Comparison of ENCODE assay signal across 8 cellular contexts in the genomic region with DNA sequence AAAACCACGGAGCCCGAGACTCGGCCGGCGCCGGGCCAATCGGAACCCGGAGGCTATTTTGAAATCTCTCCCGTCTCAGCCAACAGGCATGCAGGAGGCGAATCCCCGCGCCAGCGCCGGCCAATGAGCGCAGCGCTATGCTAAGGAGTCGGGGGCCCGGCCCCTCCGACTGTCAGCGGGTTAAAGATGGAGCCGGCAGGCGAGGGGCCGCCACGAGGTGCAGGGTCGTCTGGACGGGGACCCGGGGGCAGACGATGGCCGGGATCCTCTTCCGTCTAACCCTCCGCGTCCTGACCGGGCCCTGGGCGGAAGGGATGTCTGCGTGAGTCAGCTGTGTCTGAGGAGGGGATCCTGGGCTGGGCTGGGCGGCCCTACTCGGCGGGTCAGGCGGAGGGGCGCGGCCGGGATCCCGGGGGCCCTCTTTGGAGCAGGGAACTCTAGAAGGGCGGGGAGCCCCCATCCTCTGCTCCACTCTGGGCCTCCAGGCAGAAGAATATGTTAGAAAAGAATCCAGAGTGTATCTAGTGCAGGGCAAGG. TPM values are rescaled to one million over a fixed set of nuclear protein-coding genes. Genes with fewer than 3 reads are reported as not detected.
DNase-seq lines count a peak whose midpoint lies in the region; ATAC-seq and TF ChIP-seq lines count a peak whose summit lies in the region.

No MANE protein-coding gene starts in this region.

- H3K27ac ChIP-seq in left ventricle myocardium inferior (replicated peaks) (peak overlapping the region; percentile 18), upper lobe of right lung (peak overlapping the region; percentile 3)

- DNase-seq in GM12864 (ENCODE audit: low read depth), result no peak
- peak; percentile 82 for DNase-seq in HFFc6
- DNase-seq in NCI-H1092 (lab: John Stamatoyannopoulos, UW), result peak; percentile 93
- peak; percentile 70 for DNase-seq in SW480 (ENCODE audit: low spot score)
- DNase-seq in activated naive CD8-positive, alpha-beta T cell treated with anti-CD3 and anti-CD28 coated beads, Interleukin-2, amount 50 U/mL, for 24 hours, result peak; percentile 90
- DNase-seq in left ventricle myocardium inferior, result peak; percentile 90
- DNase-seq in progenitor cell of endocrine pancreas (ENCODE audit: low spot score, unreplicated experiment), result peak; percentile 80
- DNase-seq in upper lobe of right lung, result peak; percentile 94

- H3K36me3 Mint-ChIP-seq in HFFc6 (ENCODE audit: low read depth), result no peaks in the 10 kb centered on the region
- H3K36me3 Mint-ChIP-seq in activated naive CD8-positive, alpha-beta T cell treated with anti-CD3 and anti-CD28 coated beads, Interleukin-2, amount 50 U/mL, for 24 hours (ENCODE audit: low read depth), result peaks cover 28% of the 10 kb centered on the region
- H3K36me3 Mint-ChIP-seq in progenitor cell of endocrine pancreas (ENCODE audit: insufficient read depth), result peaks cover 3% of the 10 kb centered on the region

- H3K27me3 ChIP-seq in left ventricle myocardium inferior (ENCODE audit: low read depth) (no peaks in the 10 kb centered on the region), upper lobe of right lung (no peaks in the 10 kb centered on the region)

- ATAC-seq in activated naive CD8-positive, alpha-beta T cell treated with anti-CD3 and anti-CD28 coated beads, Interleukin-2, amount 50 U/mL, for 24 hours, result peak; percentile 98
- ATAC-seq in upper lobe of right lung, result peak; percentile 95

- intact Hi-C loops in left ventricle myocardium inferior (cut with micrococcal nuclease), result no loop called here
- intact Hi-C loops in upper lobe of right lung (cut with DNase I), result no loop called here

- peak overlapping the region; percentile 97 for H3K4me3 Mint-ChIP-seq in HFFc6
- peak overlapping the region; percentile 88 for H3K4me3 Mint-ChIP-seq in activated naive CD8-positive, alpha-beta T cell treated with anti-CD3 and anti-CD28 coated beads, Interleukin-2, amount 50 U/mL, for 24 hours
- H3K4me3 Mint-ChIP-seq in progenitor cell of endocrine pancreas (ENCODE audit: low read depth), result peak overlapping the region; percentile 84

- H3K9me3 Mint-ChIP-seq in HFFc6 (no peaks in the 10 kb centered on the region), progenitor cell of endocrine pancreas (ENCODE audit: low read depth) (no peaks in the 10 kb centered on the region)
- H3K9me3 Mint-ChIP-seq in activated naive CD8-positive, alpha-beta T cell treated with anti-CD3 and anti-CD28 coated beads, Interleukin-2, amount 50 U/mL, for 24 hours, result no peaks in the 10 kb centered on the region

- peaks cover 26% of the 10 kb centered on the region for H3K4me1 ChIP-seq in left ventricle myocardium inferior
- peaks cover 20% of the 10 kb centered on the region for H3K4me1 ChIP-seq in upper lobe of right lung

- H3K27ac Mint-ChIP-seq in HFFc6, result peak overlapping the region; percentile 78
- peak overlapping the region; percentile 78 for H3K27ac Mint-ChIP-seq in activated naive CD8-positive, alpha-beta T cell treated with anti-CD3 and anti-CD28 coated beads, Interleukin-2, amount 50 U/mL, for 24 hours
- H3K27ac Mint-ChIP-seq in progenitor cell of endocrine pancreas, result peak overlapping the region; percentile 88

- H3K27me3 Mint-ChIP-seq in HFFc6 (ENCODE audit: insufficient read depth) (peaks cover 2% of the 10 kb centered on the region), progenitor cell of endocrine pancreas (no peaks in the 10 kb centered on the region)
- no peaks in the 10 kb centered on the region for H3K27me3 Mint-ChIP-seq in activated naive CD8-positive, alpha-beta T cell treated with anti-CD3 and anti-CD28 coated beads, Interleukin-2, amount 50 U/mL, for 24 hours

- H3K4me1 Mint-ChIP-seq in HFFc6 (ENCODE audit: low read depth) (peaks cover 23% of the 10 kb centered on the region), progenitor cell of endocrine pancreas (ENCODE audit: low read depth) (peaks cover 20% of the 10 kb centered on the region)
- H3K4me1 Mint-ChIP-seq in activated naive CD8-positive, alpha-beta T cell treated with anti-CD3 and anti-CD28 coated beads, Interleukin-2, amount 50 U/mL, for 24 hours, result peaks cover 29% of the 10 kb centered on the region

- H3K9me3 ChIP-seq in left ventricle myocardium inferior (replicated peaks) (no peaks in the 10 kb centered on the region), upper lobe of right lung (no peaks in the 10 kb centered on the region)

- H3K36me3 ChIP-seq in left ventricle myocardium inferior, result peaks cover 11% of the 10 kb centered on the region
- peaks cover 6% of the 10 kb centered on the region for H3K36me3 ChIP-seq in upper lobe of right lung

- TF ChIP-seq CTCF in GM12864 (IDR thresholded peaks at IDR 0.05; ENCODE audit: low read depth, low read length, missing control alignments) (no peak), HFFc6 (IDR thresholded peaks at IDR 0.05) (no peak), left ventricle myocardium inferior (IDR thresholded peaks at IDR 0.05; ENCODE audit: borderline replicate concordance) (no peak), progenitor cell of endocrine pancreas (IDR thresholded peaks at IDR 0.05; ENCODE audit: unreplicated experiment) (no peak), upper lobe of right lung (IDR thresholded peaks at IDR 0.05) (no peak)

- H3K4me3 ChIP-seq in GM12864 (ENCODE audit: low read depth, low read length) (peak overlapping the region; percentile 74), left ventricle myocardium inferior (peak overlapping the region; percentile 83), upper lobe of right lung (peak overlapping the region; percentile 66)

RNA-seq across cellular contexts. Expression of a gene that starts 10.0 kb away (rescaled TPM):
- 10 to 100 TPM; 49.1 to 63.5 (median 55.6) TPM for total RNA-seq in HFFc6 (2021; fragmentation: NEBNext Ultra II Directional; extraction: Animal tissue kit (Norgen Biotek cat#: 25700))
- 18.3 TPM for total RNA-seq in left ventricle myocardium inferior
- 27.0 and 28.2 TPM in 2 replicates for total RNA-seq in progenitor cell of endocrine pancreas
- total RNA-seq in upper lobe of right lung, result 41.3 TPM

RNA-seq across cellular contexts. Expression of a gene that starts 13.7 kb away (rescaled TPM):
- total RNA-seq in HFFc6 (2021; fragmentation: NEBNext Ultra II Directional; extraction: Animal tissue kit (Norgen Biotek cat#: 25700)), result 10 to 100 TPM; 34.9 to 42.2 (median 39.4) TPM
- total RNA-seq in left ventricle myocardium inferior, result 27.1 TPM
- total RNA-seq in progenitor cell of endocrine pancreas, result 46.7 and 49.2 TPM in 2 replicates
- total RNA-seq in upper lobe of right lung, result 40.3 TPM

RNA-seq across cellular contexts. Expression of a gene that starts 19.5 kb away (rescaled TPM):
- under 1 TPM; 0.16 to 0.33 (median 0.23) TPM for total RNA-seq in HFFc6 (2021; fragmentation: NEBNext Ultra II Directional; extraction: Animal tissue kit (Norgen Biotek cat#: 25700))
- total RNA-seq in left ventricle myocardium inferior (0.11 TPM), progenitor cell of endocrine pancreas (1.3 and 1.4 TPM in 2 replicates), upper lobe of right lung (0.69 TPM)

RNA-seq across cellular contexts. Expression of a gene that starts 22.3 kb away (rescaled TPM):
- total RNA-seq in HFFc6 (2021; fragmentation: NEBNext Ultra II Directional; extraction: Animal tissue kit (Norgen Biotek cat#: 25700)), result 10 to 100 TPM; 18.6 to 29.5 (median 20.0) TPM
- 4.5 TPM for total RNA-seq in left ventricle myocardium inferior
- total RNA-seq in progenitor cell of endocrine pancreas, result 19.0 and 21.4 TPM in 2 replicates
- 13.9 TPM for total RNA-seq in upper lobe of right lung
